14 cellular contexts compared by ENCODE assay signal in genomic region chr7:102814025-102814471, GRCh38.
DNase-seq lines count a peak whose midpoint lies in the region; ATAC-seq and TF ChIP-seq lines count a peak whose summit lies in the region.
"Had no signal": no experiment of that assay in that cellular context is flagged by ENCODE, and none has a peak within 500 bp of the region (broad histone marks: within the 10 kb centered on the region; RNA-seq: fewer than 3 reads in every experiment).

No MANE protein-coding gene starts in this region.

- H3K9me3 Mint-ChIP-seq in MCF 10A (ENCODE audit: unreplicated experiment), result no peaks in the 10 kb centered on the region
- H3K9me3 Mint-ChIP-seq in activated CD4-positive, alpha-beta memory T cell treated with anti-CD3 and anti-CD28 coated beads, Interleukin-2, amount 10 ng/mL, durations not matched to agents 7 days and 5 days, result no peaks in the 10 kb centered on the region

- ATAC-seq in GM21526 (IDR thresholded peaks at IDR 0.05; ENCODE audit: low FRiP score, unreplicated experiment), result no peak

- H3K36me3 ChIP-seq in breast epithelium (no peaks in the 10 kb centered on the region), prostate gland (no peaks in the 10 kb centered on the region)
- H3K36me3 ChIP-seq: BLaER1, uterus had no signal

- TF ChIP-seq POLR2A in breast epithelium (IDR thresholded peaks at IDR 0.05) (no peak), prostate gland (IDR thresholded peaks at IDR 0.05) (no peak)

- WGBS in prostate gland, result 87% methylated on average over 4 of the region's 4 CpGs

- DNase-seq in MCF 10A (ENCODE audit: unreplicated experiment), result peak; percentile 13
- DNase-seq in breast epithelium (ENCODE audit: low spot score in 2 of 2), result no peak
- no peak for DNase-seq in activated CD4-positive, alpha-beta memory T cell treated with anti-CD3 and anti-CD28 coated beads, Interleukin-2, amount 10 ng/mL, durations not matched to agents 7 days and 5 days
- DNase-seq in fibroblast of the aortic adventitia (ENCODE audit: low read depth), result peak; percentile 60
- no peak for DNase-seq in NCI-H2029 (lab: John Stamatoyannopoulos, UW)
- no peak for DNase-seq in SKM-1 (lab: John Stamatoyannopoulos, UW; ENCODE audit: unreplicated experiment)
- no peak for DNase-seq in prostate gland (ENCODE audit: low spot score)
- DNase-seq: glutamatergic neuron; NCI-H2081 treated with DMSO at 0.1 percent for 48 hours; SHP77; stimulated activated CD4-positive, alpha-beta T cell treated with anti-CD3 and anti-CD28 coated beads, Interleukin-2, amount 100 ng/mL, for 48 hours; uterus had no signal

- no peak overlapping the region for H3K27ac Mint-ChIP-seq in MCF 10A (ENCODE audit: low read depth, unreplicated experiment)
- peak overlapping the region; percentile 50 for H3K27ac Mint-ChIP-seq in activated CD4-positive, alpha-beta memory T cell treated with anti-CD3 and anti-CD28 coated beads, Interleukin-2, amount 10 ng/mL, durations not matched to agents 7 days and 5 days

- peaks cover 9% of the 10 kb centered on the region for H3K4me1 Mint-ChIP-seq in MCF 10A (ENCODE audit: insufficient read depth, unreplicated experiment)
- H3K4me1 Mint-ChIP-seq in activated CD4-positive, alpha-beta memory T cell treated with anti-CD3 and anti-CD28 coated beads, Interleukin-2, amount 10 ng/mL, durations not matched to agents 7 days and 5 days, result peaks cover 38% of the 10 kb centered on the region

- POLR2A ChIA-PET in MCF 10A (lab: Yijun Ruan, JAX), result no interaction called here
- POLR2A ChIA-PET in activated CD4-positive, alpha-beta memory T cell treated with anti-CD3 and anti-CD28 coated beads, Interleukin-2, amount 10 ng/mL, durations not matched to agents 7 days and 5 days (lab: Charles Lee), result interaction anchor here (0.6 to 1.4 kb wide), 2 partner anchors 13 to 29 kb away, joined by 3 to 8 read pairs; no protein-coding TSS in a partner anchor

- no peak overlapping the region for H3K4me3 ChIP-seq in breast epithelium
- no peak overlapping the region for H3K4me3 ChIP-seq in fibroblast of the aortic adventitia (ENCODE audit: low read depth, low read length)
- H3K4me3 ChIP-seq in prostate gland, result no peak overlapping the region
- H3K4me3 ChIP-seq: BLaER1, uterus had no signal

- intact Hi-C loops in MCF 10A (cut with micrococcal nuclease), result no loop called here
- intact Hi-C loops in breast epithelium (cut with DNase I; ENCODE audit: low total_unique reads), result no loop called here
- intact Hi-C loops in prostate gland (cut with DNase I), result no loop called here

- no peaks in the 10 kb centered on the region for H3K9me3 ChIP-seq in breast epithelium
- no peaks in the 10 kb centered on the region for H3K9me3 ChIP-seq in prostate gland
- H3K9me3 ChIP-seq: BLaER1, uterus had no signal

- no peaks in the 10 kb centered on the region for H3K27me3 ChIP-seq in breast epithelium
- no peaks in the 10 kb centered on the region for H3K27me3 ChIP-seq in prostate gland (replicated peaks; ENCODE audit: insufficient read depth)
- H3K27me3 ChIP-seq: BLaER1, uterus had no signal

- H3K4me1 ChIP-seq in breast epithelium (no peaks in the 10 kb centered on the region), prostate gland (replicated peaks) (no peaks in the 10 kb centered on the region)

- H3K27ac ChIP-seq in breast epithelium (no peak overlapping the region), prostate gland (no peak overlapping the region)
- H3K27ac ChIP-seq: BLaER1, uterus had no signal

- BruUV-seq in MCF 10A (replicated peaks; lab: Mats Ljungman, UMichigan), result no TSS peak

- no peak overlapping the region for H3K4me3 Mint-ChIP-seq in MCF 10A (ENCODE audit: unreplicated experiment)
- H3K4me3 Mint-ChIP-seq in activated CD4-positive, alpha-beta memory T cell treated with anti-CD3 and anti-CD28 coated beads, Interleukin-2, amount 10 ng/mL, durations not matched to agents 7 days and 5 days, result no peak overlapping the region

- CTCF ChIA-PET in MCF 10A (lab: Yijun Ruan, JAX), result no interaction called here
- CTCF ChIA-PET in activated CD4-positive, alpha-beta memory T cell treated with anti-CD3 and anti-CD28 coated beads, Interleukin-2, amount 10 ng/mL, durations not matched to agents 7 days and 5 days (lab: Charles Lee), result no interaction called here

- TF ChIP-seq CTCF in MCF 10A (IDR thresholded peaks at IDR 0.05; ENCODE audit: unreplicated experiment), result no peak
- no peak for TF ChIP-seq CTCF in breast epithelium (IDR thresholded peaks at IDR 0.05)
- TF ChIP-seq CTCF in fibroblast of the aortic adventitia (IDR thresholded peaks at IDR 0.05; ENCODE audit: insufficient read depth, low read length), result no peak
- TF ChIP-seq CTCF in prostate gland (IDR thresholded peaks at IDR 0.05), result no peak

- no peaks in the 10 kb centered on the region for H3K27me3 Mint-ChIP-seq in MCF 10A (ENCODE audit: insufficient read depth, unreplicated experiment)
- H3K27me3 Mint-ChIP-seq in activated CD4-positive, alpha-beta memory T cell treated with anti-CD3 and anti-CD28 coated beads, Interleukin-2, amount 10 ng/mL, durations not matched to agents 7 days and 5 days, result no peaks in the 10 kb centered on the region

- H3K36me3 Mint-ChIP-seq in MCF 10A (ENCODE audit: insufficient read depth, unreplicated experiment), result peaks cover 17% of the 10 kb centered on the region
- H3K36me3 Mint-ChIP-seq in activated CD4-positive, alpha-beta memory T cell treated with anti-CD3 and anti-CD28 coated beads, Interleukin-2, amount 10 ng/mL, durations not matched to agents 7 days and 5 days (ENCODE audit: low read depth), result peaks cover 10% of the 10 kb centered on the region

Comparison
In these comparisons a context has a peak if more than half of its experiments do, and no peak if none do; other contexts are left out.
1. DNase-seq: peak in MCF 10A (single experiment) and fibroblast of the aortic adventitia (single experiment); none in breast epithelium (0 of 2), activated CD4-positive, alpha-beta memory T cell treated with anti-CD3 and anti-CD28 coated beads, Interleukin-2, amount 10 ng/mL, durations not matched to agents 7 days and 5 days (single experiment), NCI-H2029 (single experiment), SKM-1 (single experiment) and prostate gland (single experiment).